Comparison of ENCODE assay signal across 9 cellular contexts in the genomic region with DNA sequence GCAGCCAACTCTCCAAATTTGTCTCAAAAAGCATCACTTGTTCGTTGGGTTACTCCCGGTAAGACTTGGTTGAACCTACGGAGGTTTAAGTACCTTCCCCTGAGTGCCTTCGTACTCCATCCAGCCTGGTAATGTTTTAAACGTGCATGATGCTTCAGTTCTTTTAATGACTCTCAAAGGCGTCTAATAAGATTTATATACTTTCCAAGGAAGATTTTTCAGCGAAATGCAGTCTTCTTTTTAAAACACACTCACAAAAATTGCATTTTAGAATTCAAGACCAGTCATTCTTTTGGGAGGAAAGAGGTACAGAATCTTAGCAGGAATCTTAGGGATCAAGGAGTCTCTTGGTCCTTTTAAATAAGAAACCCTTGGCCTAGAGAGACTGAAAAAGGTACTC. TPM values are rescaled to one million over a fixed set of nuclear protein-coding genes. Genes with fewer than 3 reads are reported as not detected.
DNase-seq lines count a peak whose midpoint lies in the region; FAIRE-seq and TF ChIP-seq lines count a peak whose summit lies in the region.
"Had no signal": no experiment of that assay in that cellular context is flagged by ENCODE, and none has a peak within 500 bp of the region (broad histone marks: within the 10 kb centered on the region; RNA-seq: fewer than 3 reads in every experiment).

No MANE protein-coding gene starts in this region.

- peaks cover 14% of the 10 kb centered on the region for H3K4me1 Mint-ChIP-seq in activated naive CD4-positive, alpha-beta T cell treated with anti-CD3 and anti-CD28 coated beads, Interleukin-2, amount 50 U/mL, for 24 hours
- peaks cover 2% of the 10 kb centered on the region for H3K4me1 Mint-ChIP-seq in astrocyte (ENCODE audit: low read depth, unreplicated experiment)
- H3K4me1 Mint-ChIP-seq in type B pancreatic cell (ENCODE audit: unreplicated experiment): no peaks in the 10 kb centered on the region

- peaks cover 31% of the 10 kb centered on the region for H3K27me3 Mint-ChIP-seq in activated naive CD4-positive, alpha-beta T cell treated with anti-CD3 and anti-CD28 coated beads, Interleukin-2, amount 50 U/mL, for 24 hours
- H3K27me3 Mint-ChIP-seq in astrocyte (ENCODE audit: low read depth, unreplicated experiment) (peaks cover 60% of the 10 kb centered on the region), type B pancreatic cell (peaks cover 73% of the 10 kb centered on the region)

- H2BK12ac ChIP-seq in mesenchymal stem cell (ENCODE audit: low read length in 2 of 2): no peak overlapping the region

- H3K4ac ChIP-seq in mesenchymal stem cell (ENCODE audit: low read depth in 1 of 2, low read length in 2 of 2): no peak overlapping the region

- FAIRE-seq in astrocyte (lab: Jason Lieb, UNC): no peak

- H3K23ac ChIP-seq in mesenchymal stem cell (ENCODE audit: low read length in 2 of 2): no peak overlapping the region

- H3K9ac ChIP-seq in astrocyte (ENCODE audit: low read length): no peak overlapping the region
- H3K9ac ChIP-seq in mesenchymal stem cell (ENCODE audit: low read length): no peak overlapping the region

- no peaks in the 10 kb centered on the region for H3K36me3 Mint-ChIP-seq in activated naive CD4-positive, alpha-beta T cell treated with anti-CD3 and anti-CD28 coated beads, Interleukin-2, amount 50 U/mL, for 24 hours
- no peaks in the 10 kb centered on the region for H3K36me3 Mint-ChIP-seq in astrocyte (ENCODE audit: low read depth, unreplicated experiment)
- H3K36me3 Mint-ChIP-seq in type B pancreatic cell: no peaks in the 10 kb centered on the region

- H2BK5ac ChIP-seq in mesenchymal stem cell (ENCODE audit: low read depth, low read length, poor library complexity, severe bottlenecking): no peak overlapping the region

- H3K27ac ChIP-seq in astrocyte (ENCODE audit: low read depth, low read length) (no peak overlapping the region), mesenchymal stem cell (ENCODE audit: low read length, poor library complexity, severe bottlenecking) (no peak overlapping the region)

- H3K4me3 Mint-ChIP-seq in activated naive CD4-positive, alpha-beta T cell treated with anti-CD3 and anti-CD28 coated beads, Interleukin-2, amount 50 U/mL, for 24 hours: peak overlapping the region; percentile 85
- peak overlapping the region; percentile 37 for H3K4me3 Mint-ChIP-seq in astrocyte (ENCODE audit: unreplicated experiment)
- peak overlapping the region; percentile 82 for H3K4me3 Mint-ChIP-seq in type B pancreatic cell

- H2BK120ac ChIP-seq in mesenchymal stem cell (ENCODE audit: low read depth, low read length): no peak overlapping the region

- H3K79me2 ChIP-seq in astrocyte (ENCODE audit: insufficient read depth, low read length): no peaks in the 10 kb centered on the region

- H3K9me3 Mint-ChIP-seq in activated naive CD4-positive, alpha-beta T cell treated with anti-CD3 and anti-CD28 coated beads, Interleukin-2, amount 50 U/mL, for 24 hours: no peaks in the 10 kb centered on the region
- no peaks in the 10 kb centered on the region for H3K9me3 Mint-ChIP-seq in astrocyte (ENCODE audit: unreplicated experiment)
- H3K9me3 Mint-ChIP-seq in type B pancreatic cell: no peaks in the 10 kb centered on the region

- peaks cover 17% of the 10 kb centered on the region for H3K27me3 ChIP-seq in astrocyte (ENCODE audit: insufficient read depth, low read length)
- peaks cover 10 to 25% of the 10 kb centered on the region in 2 experiments for H3K27me3 ChIP-seq in mesenchymal stem cell (ENCODE audit: control insufficient read depth in 1 of 2, insufficient read depth in 1 of 2, low read length in 2 of 2)

- H3K4me2 ChIP-seq in astrocyte (ENCODE audit: low read length) (peak overlapping the region; percentile 99), mesenchymal stem cell (ENCODE audit: low read length, poor library complexity, severe bottlenecking) (peak overlapping the region; percentile 98)

- H3K9me3 ChIP-seq in astrocyte (ENCODE audit: insufficient read depth, low read depth, low read length) (no peaks in the 10 kb centered on the region), mesenchymal stem cell (ENCODE audit: control insufficient read depth, low read length) (no peaks in the 10 kb centered on the region)

- no peak overlapping the region for H4K8ac ChIP-seq in mesenchymal stem cell (ENCODE audit: low read length)

- H2AK5ac ChIP-seq in mesenchymal stem cell (ENCODE audit: low read length, severe bottlenecking): no peak overlapping the region

- TF ChIP-seq CTCF in astrocyte (IDR thresholded peaks at IDR 0.05; ENCODE audit: insufficient read depth, low read depth, low read length) (no peak), type B pancreatic cell (conservative IDR thresholded peaks at IDR 0.05) (no peak)

- no peak overlapping the region for H4K91ac ChIP-seq in mesenchymal stem cell (ENCODE audit: low read length)

- no peak overlapping the region for H2BK15ac ChIP-seq in mesenchymal stem cell (ENCODE audit: low read depth, poor library complexity, severe bottlenecking)

- no peak overlapping the region for H2AFZ ChIP-seq in astrocyte (ENCODE audit: low read depth, low read length)
- H2AFZ ChIP-seq in mesenchymal stem cell (ENCODE audit: low read depth, low read length): no peak overlapping the region

- H3K4me3 ChIP-seq in astrocyte (ENCODE audit: insufficient read depth, low read depth, low read length): peak overlapping the region; percentile 20
- H3K4me3 ChIP-seq in mesenchymal stem cell (ENCODE audit: insufficient read depth in 1 of 2, low read depth in 1 of 2, low read length in 2 of 2): peak overlapping the region in 1 of 2 experiments; percentile 86

- H3K14ac ChIP-seq in mesenchymal stem cell (ENCODE audit: low read length in 2 of 2): no peak overlapping the region

- WGBS in mesenchymal stem cell: 29% methylated on average over 4 of the region's 7 CpGs

- no peaks in the 10 kb centered on the region for H3K36me3 ChIP-seq in astrocyte (ENCODE audit: insufficient read depth, low read length)
- no peaks in the 10 kb centered on the region for H3K36me3 ChIP-seq in mesenchymal stem cell (ENCODE audit: control insufficient read depth in 1 of 2, insufficient read depth in 2 of 2, low read depth in 1 of 2, low read length in 2 of 2)

- H3K79me1 ChIP-seq in mesenchymal stem cell (replicated peaks; ENCODE audit: low read length, poor library complexity, severe bottlenecking): no peaks in the 10 kb centered on the region

- no peak overlapping the region for H3K18ac ChIP-seq in mesenchymal stem cell (ENCODE audit: low read depth in 1 of 2, low read length in 2 of 2)

- H4K20me1 ChIP-seq in astrocyte (ENCODE audit: insufficient read depth, low read length): no peaks in the 10 kb centered on the region

- H3K27ac Mint-ChIP-seq in activated naive CD4-positive, alpha-beta T cell treated with anti-CD3 and anti-CD28 coated beads, Interleukin-2, amount 50 U/mL, for 24 hours: no peak overlapping the region
- H3K27ac Mint-ChIP-seq in astrocyte (ENCODE audit: unreplicated experiment) (no peak overlapping the region), type B pancreatic cell (no peak overlapping the region)

- no peak for DNase-seq in activated naive CD4-positive, alpha-beta T cell treated with Interleukin-2 at 50 U/mL for 16 hours
- DNase-seq in astrocyte (ENCODE audit: low read depth) (no peak), mesenchymal stem cell (no peak), type B pancreatic cell (ENCODE audit: extremely low spot score, unreplicated experiment) (no peak), glomerular visceral epithelial cell (ENCODE audit: extremely low spot score) (no peak), ecto neural progenitor cell (ENCODE audit: low spot score) (no peak), epidermal melanocyte (ENCODE audit: insufficient read length, low spot score) (no peak)
- DNase-seq: NCI-H187 treated with DMSO at 0.1 percent for 48 hours had no signal

- H3K4me1 ChIP-seq in astrocyte (ENCODE audit: insufficient read depth, low read length): peaks cover 4% of the 10 kb centered on the region
- peaks cover 12% of the 10 kb centered on the region for H3K4me1 ChIP-seq in mesenchymal stem cell (ENCODE audit: control insufficient read depth, insufficient read depth, low read depth, low read length)

RNA-seq across cellular contexts. Expression of gene TRPC3, which starts 0.4 kb away (rescaled TPM):
- total RNA-seq in astrocyte (0.07 TPM in 1 of 2 replicates, not detected in the other), type B pancreatic cell (ENCODE audit: low replicate concordance) (0.45 and 1.0 TPM in 2 replicates)
- polyA plus RNA-seq in mesenchymal stem cell (2013, experiment 1 of 2): 0.69 TPM
- polyA plus RNA-seq in mesenchymal stem cell (2013, experiment 2 of 2): 0.78 TPM
